ENCODE assay signal across 16 cellular contexts in the genomic region with DNA sequence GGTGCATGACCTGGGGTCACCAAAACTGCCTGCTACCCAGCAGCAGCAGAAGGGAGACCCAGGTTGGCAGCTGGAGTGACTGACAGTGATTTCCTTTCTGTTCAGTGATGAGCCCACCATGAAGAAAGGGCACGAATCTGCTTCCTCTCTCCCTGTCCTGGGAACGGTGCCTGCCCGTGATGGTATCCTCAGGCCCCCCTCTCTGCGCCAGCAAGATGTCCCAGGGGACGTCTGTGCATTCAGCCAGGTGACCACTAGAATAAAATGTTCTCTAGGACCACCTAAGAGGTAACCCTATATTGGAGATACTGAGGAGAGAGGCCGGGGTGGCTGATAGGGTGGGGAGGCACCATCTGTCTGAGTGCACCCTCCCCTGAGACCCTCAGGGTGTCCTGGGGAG.
DNase-seq lines count a peak whose midpoint lies in the region; ATAC-seq, FAIRE-seq and TF ChIP-seq lines count a peak whose summit lies in the region.
"Had no signal": no experiment of that assay in that cellular context is flagged by ENCODE, and none has a peak within 500 bp of the region (broad histone marks: within the 10 kb centered on the region; RNA-seq: fewer than 3 reads in every experiment).

No MANE protein-coding gene starts in this region.

- intact Hi-C loops in left cardiac atrium (cut with DNase I) (no loop called here), psoas muscle (cut with DNase I) (loop anchor here (5.0 to 10.0 kb wide), 3 partner anchors 122 to 284 kb away; no protein-coding TSS in a partner anchor), vagina (cut with DNase I) (no loop called here)

- H3K56ac ChIP-seq in H1 (replicated peaks; ENCODE audit: insufficient read length, low read depth, low read length): no peak overlapping the region

- no peak overlapping the region for H3K4me3 ChIP-seq in right atrium auricular region
- H3K4me3 ChIP-seq in H1 (ENCODE audit: extremely low read depth in 1 of 4, insufficient read depth in 2 of 4, low read depth in 3 of 4, low read length in 4 of 4): no peak overlapping the region
- no peak overlapping the region for H3K4me3 ChIP-seq in psoas muscle
- H3K4me3 ChIP-seq in vagina: no peak overlapping the region
- H3K4me3 ChIP-seq: HAP-1, SJSA1 had no signal

- FAIRE-seq in H1 (lab: Jason Lieb, UNC) (no peak), H54 (lab: Jason Lieb, UNC) (no peak)

- no peaks in the 10 kb centered on the region for H3K23me2 ChIP-seq in H1 (ENCODE audit: low read depth, low read length)

- POLR2A ChIA-PET in H1 (lab: Charles Lee; ENCODE audit: partially characterized antibody): no interaction called here

- H4K91ac ChIP-seq in H1 (replicated peaks; ENCODE audit: insufficient read length, low read length): no peak overlapping the region

- H2AK5ac ChIP-seq in H1 (ENCODE audit: low read depth, low read length): no peak overlapping the region

- H3K27me3 ChIP-seq in right atrium auricular region: no peaks in the 10 kb centered on the region
- H3K27me3 ChIP-seq in H1 (replicated peaks in 1 of 4; ENCODE audit: control insufficient read depth in 3 of 4, extremely low read depth in 1 of 4, insufficient read depth in 3 of 4, low read length in 3 of 4): no peaks in the 10 kb centered on the region
- H3K27me3 ChIP-seq in psoas muscle (ENCODE audit: insufficient read depth in 3 of 3, low read length in 2 of 3): no peaks in the 10 kb centered on the region
- no peaks in the 10 kb centered on the region for H3K27me3 ChIP-seq in vagina
- H3K27me3 ChIP-seq: SJSA1 had no signal

- TF ChIP-seq POLR2A in H1 (IDR thresholded peaks at IDR 0.05; ENCODE audit: control extremely low read depth in 1 of 2, low read depth in 2 of 2, low read length in 2 of 2) (no peak), vagina (IDR thresholded peaks at IDR 0.05) (no peak), H54 (IDR thresholded peaks at IDR 0.05; ENCODE audit: low read depth, low read length) (no peak)

- H4K8ac ChIP-seq in H1 (ENCODE audit: extremely low read depth, insufficient read depth, low read length): no peak overlapping the region

- 0 out of 2 replicates have a peak overlapping the region, but pooled peaks have one; percentile 27 for H2BK12ac ChIP-seq in H1 (ENCODE audit: low read depth, low read length)

- H3K4me1 ChIP-seq in right atrium auricular region (peaks cover 0 to 65% of the 10 kb centered on the region in 2 donors), H1 (replicated peaks in 1 of 4; ENCODE audit: control insufficient read depth in 3 of 4, insufficient read depth in 4 of 4, low read length in 3 of 4) (no peaks in the 10 kb centered on the region), psoas muscle (peaks cover 67% of the 10 kb centered on the region), vagina (peaks cover 44% of the 10 kb centered on the region)
- H3K4me1 ChIP-seq: Caco-2, HAP-1 had no signal

- H3K4ac ChIP-seq in H1 (replicated peaks; ENCODE audit: insufficient read length, low read depth, low read length): no peak overlapping the region

- H2BK15ac ChIP-seq in H1 (ENCODE audit: low read length): no peak overlapping the region

- H4K20me1 ChIP-seq in H1 (replicated peaks in 1 of 2; ENCODE audit: control insufficient read depth in 1 of 2, insufficient read depth in 2 of 2, low read length in 2 of 2): no peaks in the 10 kb centered on the region

- no peak overlapping the region for H2AFZ ChIP-seq in H1 (ENCODE audit: low read length)

- H3K79me1 ChIP-seq in H1 (ENCODE audit: low read depth, low read length): no peaks in the 10 kb centered on the region

- TF ChIP-seq RAD21 in H1 (IDR thresholded peaks at IDR 0.05 in 1 of 2, conservative IDR thresholded peaks at IDR 0.05 in 1 of 2; ENCODE audit: low read depth in 2 of 2, low read length in 2 of 2): no peak

- H3K27ac ChIP-seq in right atrium auricular region: peak overlapping the region; percentile 77 to 78
- H3K27ac ChIP-seq in H1 (ENCODE audit: low read depth, low read length): no peak overlapping the region
- H3K27ac ChIP-seq in psoas muscle: peak overlapping the region; percentile 76
- peak overlapping the region; percentile 82 for H3K27ac ChIP-seq in vagina
- H3K27ac ChIP-seq: SJSA1 had no signal

- no peak overlapping the region for H3K4me2 ChIP-seq in H1 (ENCODE audit: insufficient read depth in 1 of 2, low read depth in 2 of 2, low read length in 2 of 2)

- H3K79me2 ChIP-seq in H1 (ENCODE audit: control insufficient read depth in 1 of 2, insufficient read depth in 2 of 2, low read length in 2 of 2): no peaks in the 10 kb centered on the region

- no peak overlapping the region for H3K18ac ChIP-seq in H1 (ENCODE audit: extremely low read depth, low read length)

- no peak overlapping the region for H3K14ac ChIP-seq in H1 (ENCODE audit: insufficient read length)

- TF ChIP-seq CTCF in right atrium auricular region (IDR thresholded peaks at IDR 0.05): no peak
- TF ChIP-seq CTCF in H1 (IDR thresholded peaks at IDR 0.05; ENCODE audit: control extremely low read depth in 1 of 3, insufficient read depth in 1 of 3, low read depth in 1 of 3, low read length in 3 of 3): no peak
- no peak for TF ChIP-seq CTCF in psoas muscle (IDR thresholded peaks at IDR 0.05)
- TF ChIP-seq CTCF in vagina (IDR thresholded peaks at IDR 0.05): no peak

- no peak overlapping the region for H2BK120ac ChIP-seq in H1 (replicated peaks; ENCODE audit: low read depth, low read length)

- DNase-seq in right atrium auricular region (ENCODE audit: low spot score): no peak
- DNase-seq in left cardiac atrium: no peak
- DNase-seq in H1 (ENCODE audit: low read depth in 1 of 2, low spot score in 2 of 2): no peak
- no peak for DNase-seq in psoas muscle
- DNase-seq in vagina (ENCODE audit: extremely low spot score in 2 of 2): no peak
- no peak for DNase-seq in H54 (ENCODE audit: insufficient read length, low spot score)
- DNase-seq in HT-29 (ENCODE audit: low spot score): no peak
- DNase-seq in NCI-H146 (lab: John Stamatoyannopoulos, UW): no peak
- DNase-seq: Caco-2, EL, NCI-H187 treated with DMSO at 0.1 percent for 48 hours, NCI-H345, NCI-H69, RPMI8226 had no signal

- 92% methylated on average over 6 of the region's 6 CpGs; no CpG with 5 or more reads in 1 of the 2 experiments for WGBS in H1 (ENCODE audit: extremely low coverage in 1 of 2, insufficient coverage in 1 of 2, insufficient read length in 1 of 2, insufficient replicate concordance in 2 of 2, low coverage in 1 of 2, low lambda C conversion rate in 2 of 2, missing lambda C conversion rate in 1 of 2), 2 experiments
- 44 to 74% (median 53%) methylated on average over 6 of the region's 6 CpGs for WGBS in psoas muscle, 3 donors

- H3K23ac ChIP-seq in H1 (ENCODE audit: insufficient read length): no peak overlapping the region

- H2BK5ac ChIP-seq in H1 (ENCODE audit: low read depth, low read length): no peak overlapping the region

- H3K36me3 ChIP-seq in right atrium auricular region: no peaks in the 10 kb centered on the region
- no peaks in the 10 kb centered on the region for H3K36me3 ChIP-seq in H1 (ENCODE audit: control insufficient read depth in 2 of 4, insufficient read depth in 4 of 4, low read length in 3 of 4)
- no peaks in the 10 kb centered on the region for H3K36me3 ChIP-seq in psoas muscle (ENCODE audit: insufficient read depth in 1 of 2, low read depth in 1 of 2)
- no peaks in the 10 kb centered on the region for H3K36me3 ChIP-seq in vagina
- H3K36me3 ChIP-seq: HAP-1, SJSA1 had no signal

- H3K9ac ChIP-seq in H1 (replicated peaks in 1 of 4; ENCODE audit: extremely low read depth in 1 of 4, low read depth in 3 of 4, low read length in 3 of 4): no peak overlapping the region

- no peak overlapping the region for H2BK20ac ChIP-seq in H1 (ENCODE audit: low read length)

- no peak for TF ChIP-seq EP300 in H1 (IDR thresholded peaks at IDR 0.05; ENCODE audit: borderline replicate concordance in 1 of 2, low read depth in 2 of 2, low read length in 2 of 2)

- no peaks in the 10 kb centered on the region for H3K9me3 ChIP-seq in right atrium auricular region
- no peaks in the 10 kb centered on the region for H3K9me3 ChIP-seq in H1 (ENCODE audit: insufficient read depth in 2 of 2, low read depth in 1 of 2, low read length in 1 of 2)
- no peaks in the 10 kb centered on the region for H3K9me3 ChIP-seq in psoas muscle
- H3K9me3 ChIP-seq in vagina: no peaks in the 10 kb centered on the region
- H3K9me3 ChIP-seq: Caco-2, HAP-1, SJSA1 had no signal

- ATAC-seq in left cardiac atrium (no peak), psoas muscle (no peak)

- CTCF ChIA-PET in H1 (lab: Charles Lee; ENCODE audit: partially characterized antibody): interaction anchor here (1.0 kb wide), 1 partner anchor 77 kb away, joined by 3 read pairs; no protein-coding TSS in a partner anchor

- H4K5ac ChIP-seq in H1 (ENCODE audit: insufficient read length, low read depth, low read length): no peak overlapping the region

TF ChIP-seq in H1, 55 proteins besides CTCF, POLR2A, EP300 and RAD21 (continues in another document):
- TF ChIP-seq TBP (IDR thresholded peaks at IDR 0.05; ENCODE audit: low read depth, low read length): no peak
- TF ChIP-seq CREB1 (IDR thresholded peaks at IDR 0.05): no peak
- no peak for TF ChIP-seq YY1 (IDR thresholded peaks at IDR 0.05; ENCODE audit: low read depth, low read length)
- no peak for TF ChIP-seq EGR1 (IDR thresholded peaks at IDR 0.05; ENCODE audit: borderline replicate concordance, low read depth, low read length)
- no peak for TF ChIP-seq KDM4A (IDR thresholded peaks at IDR 0.05; ENCODE audit: low read depth, low read length, severe bottlenecking)
- TF ChIP-seq, protein P1, sequence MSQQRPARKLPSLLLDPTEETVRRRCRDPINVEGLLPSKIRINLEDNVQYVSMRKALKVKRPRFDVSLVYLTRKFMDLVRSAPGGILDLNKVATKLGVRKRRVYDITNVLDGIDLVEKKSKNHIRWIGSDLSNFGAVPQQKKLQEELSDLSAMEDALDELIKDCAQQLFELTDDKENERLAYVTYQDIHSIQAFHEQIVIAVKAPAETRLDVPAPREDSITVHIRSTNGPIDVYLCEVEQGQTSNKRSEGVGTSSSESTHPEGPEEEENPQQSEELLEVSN (IDR thresholded peaks at IDR 0.05): no peak
- no peak for TF ChIP-seq CTBP2 (IDR thresholded peaks at IDR 0.05; ENCODE audit: borderline replicate concordance, insufficient read depth, insufficient read length, low read length)
- TF ChIP-seq SP4 (IDR thresholded peaks at IDR 0.05; ENCODE audit: low read length): no peak
- TF ChIP-seq JUND (IDR thresholded peaks at IDR 0.05; ENCODE audit: low read length): no peak
- no peak for TF ChIP-seq HDAC6 (IDR thresholded peaks at IDR 0.05; ENCODE audit: low read depth, low read length)

Comparison
In these comparisons a context has a peak if more than half of its experiments do, and no peak if none do; other contexts are left out.
1. intact Hi-C loops: an anchor here in psoas muscle (5.0 to 10.0 kb wide); none called in left cardiac atrium and vagina.